24 cellular contexts compared by ENCODE assay signal in the genomic region with DNA sequence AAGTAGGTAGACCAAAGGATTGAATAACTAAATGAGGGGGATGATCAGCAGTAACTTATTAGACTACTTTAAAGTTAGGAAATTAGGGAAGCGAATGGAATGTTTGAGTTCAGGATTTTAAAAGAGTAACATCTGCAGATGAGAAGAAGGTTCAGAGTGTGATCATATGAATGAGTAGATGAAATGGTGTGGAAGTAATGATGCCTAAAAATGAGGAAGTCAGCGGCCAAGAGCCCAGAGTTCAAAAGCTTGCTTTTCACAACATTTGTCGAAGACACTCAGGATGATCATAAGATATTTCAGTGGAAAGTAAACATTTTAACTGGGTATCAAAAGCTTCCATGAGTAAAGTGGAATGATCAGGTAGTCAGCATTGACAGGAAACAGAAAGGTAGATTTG.
DNase-seq lines count a peak whose midpoint lies in the region; ATAC-seq, FAIRE-seq and TF ChIP-seq lines count a peak whose summit lies in the region.
"Had no signal": no experiment of that assay in that cellular context is flagged by ENCODE, and none has a peak within 500 bp of the region (broad histone marks: within the 10 kb centered on the region; RNA-seq: fewer than 3 reads in every experiment).

No MANE protein-coding gene starts in this region.

- no peak overlapping the region for H3K23ac ChIP-seq in trophoblast cell (ENCODE audit: low read length)

- peak overlapping the region; percentile 43 for H2BK120ac ChIP-seq in trophoblast cell (ENCODE audit: insufficient read depth, low read length, poor library complexity)

- ATAC-seq in HG03135 (IDR thresholded peaks at IDR 0.05; ENCODE audit: unreplicated experiment) = no peak
- no peak for ATAC-seq in effector memory CD8-positive, alpha-beta T cell (replicated peaks)
- ATAC-seq: A549 had no signal

- no peak overlapping the region for H3K18ac ChIP-seq in trophoblast cell (ENCODE audit: low read length)

- no peaks in the 10 kb centered on the region for H3K36me3 Mint-ChIP-seq in effector memory CD8-positive, alpha-beta T cell (ENCODE audit: insufficient read depth)
- H3K36me3 Mint-ChIP-seq: CD14-positive monocyte; CD8-positive, alpha-beta memory T cell had no signal

- H3K27ac ChIP-seq in MM.1S (ENCODE audit: low read length) = no peak overlapping the region
- H3K27ac ChIP-seq in hepatocyte = peak overlapping the region; percentile 57
- H3K27ac ChIP-seq in trophoblast cell (ENCODE audit: low read depth, low read length) = peak overlapping the region; percentile 67
- H3K27ac ChIP-seq: A549; BLaER1 treated with 17β-estradiol and CSF1 and Interleukin-3, amounts not matched to agents 10 nM and 100 nM had no signal

- H3K9me3 ChIP-seq in MM.1S (replicated peaks; ENCODE audit: insufficient read depth, low read length) (no peaks in the 10 kb centered on the region), hepatocyte (ENCODE audit: low read depth) (no peaks in the 10 kb centered on the region), trophoblast cell (ENCODE audit: insufficient read depth, low read depth, low read length) (no peaks in the 10 kb centered on the region)
- H3K9me3 ChIP-seq: A549; BE2C; BLaER1 treated with 17β-estradiol and CSF1 and Interleukin-3, amounts not matched to agents 10 nM and 100 nM had no signal

- no peaks in the 10 kb centered on the region for H3K4me1 Mint-ChIP-seq in effector memory CD8-positive, alpha-beta T cell (ENCODE audit: low read depth in 2 of 2)
- H3K4me1 Mint-ChIP-seq: CD14-positive monocyte; CD8-positive, alpha-beta memory T cell had no signal

- H4K8ac ChIP-seq in trophoblast cell (ENCODE audit: low read depth, low read length) = no peak overlapping the region

- H3K79me2 ChIP-seq in MM.1S (ENCODE audit: low read length) (no peaks in the 10 kb centered on the region), hepatocyte (no peaks in the 10 kb centered on the region), trophoblast cell (ENCODE audit: control insufficient read depth, insufficient read depth, low read length, poor library complexity) (no peaks in the 10 kb centered on the region)

- H3K27me3 ChIP-seq in MM.1S (replicated peaks; ENCODE audit: insufficient read depth, low read length) (no peaks in the 10 kb centered on the region), hepatocyte (no peaks in the 10 kb centered on the region), trophoblast cell (ENCODE audit: insufficient read depth, low read length) (no peaks in the 10 kb centered on the region)
- H3K27me3 ChIP-seq: BE2C; BLaER1 treated with 17β-estradiol and CSF1 and Interleukin-3, amounts not matched to agents 10 nM and 100 nM had no signal

- no peak overlapping the region for H2AK5ac ChIP-seq in trophoblast cell (ENCODE audit: low read length)

- no peak overlapping the region for H4K12ac ChIP-seq in trophoblast cell (ENCODE audit: low read depth, low read length)

- H3K9ac ChIP-seq in MM.1S (ENCODE audit: low read length) (no peak overlapping the region), trophoblast cell (ENCODE audit: low read length) (no peak overlapping the region)
- H3K9ac ChIP-seq: BLaER1 treated with 17β-estradiol and CSF1 and Interleukin-3, amounts not matched to agents 10 nM and 100 nM had no signal

- no peak for TF ChIP-seq CTCF in MM.1S (IDR thresholded peaks at IDR 0.05; ENCODE audit: low read length)
- TF ChIP-seq CTCF in hepatocyte (IDR thresholded peaks at IDR 0.05; ENCODE audit: poor library complexity) = no peak

- H2BK12ac ChIP-seq in trophoblast cell (ENCODE audit: low read length) = no peak overlapping the region

- DNase-seq in GM12891 (ENCODE audit: insufficient read length, low spot score) = no peak
- DNase-seq in MM.1S = no peak
- DNase-seq in hepatocyte (ENCODE audit: low spot score) = no peak
- no peak for DNase-seq in trophoblast cell
- no peak for DNase-seq in effector memory CD8-positive, alpha-beta T cell
- no peak for DNase-seq in cerebellum (ENCODE audit: low spot score)
- no peak for DNase-seq in stimulated activated CD4-positive, alpha-beta T cell treated with anti-CD3 and anti-CD28 coated beads, Interleukin-4, amount 100 ng/mL, for 1 hour
- DNase-seq: 8988T; ACHN; AML-193; BE2C; CD4-positive, alpha-beta T cell; CD8-positive, alpha-beta memory T cell; DMS 273 treated with DMSO at 0.1 percent for 48 hours; DMS79; GF-D8; H7; HCEC 1CT had no signal

- H3K9me3 Mint-ChIP-seq in effector memory CD8-positive, alpha-beta T cell = peaks cover 0 to 1% of the 10 kb centered on the region in 2 donors
- H3K9me3 Mint-ChIP-seq: CD4-positive, alpha-beta T cell; CD8-positive, alpha-beta memory T cell had no signal

- H3K27me3 Mint-ChIP-seq in effector memory CD8-positive, alpha-beta T cell = no peaks in the 10 kb centered on the region
- H3K27me3 Mint-ChIP-seq: CD4-positive, alpha-beta T cell; CD8-positive, alpha-beta memory T cell had no signal

- H2BK5ac ChIP-seq in trophoblast cell (ENCODE audit: low read depth, low read length, poor library complexity) = no peak overlapping the region

- no peak for FAIRE-seq in GM12891 (lab: Jason Lieb, UNC)
- FAIRE-seq: A549, D721Med, H1 had no signal

- H3K9me2 ChIP-seq in MM.1S (replicated peaks; ENCODE audit: insufficient read depth, low read length) = no peaks in the 10 kb centered on the region
- no peaks in the 10 kb centered on the region for H3K9me2 ChIP-seq in hepatocyte (replicated peaks; ENCODE audit: insufficient read depth)

- no peak overlapping the region for H4K91ac ChIP-seq in trophoblast cell (ENCODE audit: low read depth, low read length)

- H3K4me3 Mint-ChIP-seq in effector memory CD8-positive, alpha-beta T cell = no peak overlapping the region
- H3K4me3 Mint-ChIP-seq: CD14-positive monocyte; CD4-positive, alpha-beta T cell; CD8-positive, alpha-beta memory T cell had no signal

- H3K79me1 ChIP-seq in trophoblast cell (ENCODE audit: low read length) = peaks cover 2% of the 10 kb centered on the region

- no peak overlapping the region for H3K14ac ChIP-seq in trophoblast cell (ENCODE audit: low read length)

- peaks cover 12% of the 10 kb centered on the region; the same call in 1 of the 2 replicates for H3F3A ChIP-seq in MM.1S (ENCODE audit: insufficient read depth, low read length)

- peak overlapping the region; percentile 56; the same call in 1 of the 2 replicates for H3K4me2 ChIP-seq in MM.1S (ENCODE audit: low read depth, low read length)
- H3K4me2 ChIP-seq in hepatocyte = peak overlapping the region; percentile 13
- H3K4me2 ChIP-seq in trophoblast cell (ENCODE audit: low read length) = no peak overlapping the region
- H3K4me2 ChIP-seq: A549; BLaER1 treated with 17β-estradiol and CSF1 and Interleukin-3, amounts not matched to agents 10 nM and 100 nM had no signal

- H3K4ac ChIP-seq in trophoblast cell (ENCODE audit: low read depth, low read length) = no peak overlapping the region

- H4K20me1 ChIP-seq in MM.1S (ENCODE audit: insufficient read depth, low read length) = no peaks in the 10 kb centered on the region
- H4K20me1 ChIP-seq in hepatocyte (ENCODE audit: insufficient read depth, poor library complexity, severe bottlenecking) = no peaks in the 10 kb centered on the region
- H4K20me1 ChIP-seq: BLaER1 treated with 17β-estradiol and CSF1 and Interleukin-3, amounts not matched to agents 10 nM and 100 nM had no signal

- H3K36me3 ChIP-seq in MM.1S (replicated peaks; ENCODE audit: insufficient read depth, low read length) (no peaks in the 10 kb centered on the region), hepatocyte (replicated peaks; ENCODE audit: insufficient read depth, low read depth) (no peaks in the 10 kb centered on the region), trophoblast cell (ENCODE audit: control insufficient read depth in 1 of 2, insufficient read depth in 2 of 2, low read length in 2 of 2) (no peaks in the 10 kb centered on the region)
- H3K36me3 ChIP-seq: BE2C; BLaER1 treated with 17β-estradiol and CSF1 and Interleukin-3, amounts not matched to agents 10 nM and 100 nM had no signal

- no peak for TF ChIP-seq POLR2A in GM12891 (IDR thresholded peaks at IDR 0.05; ENCODE audit: low read depth, low read length)

- H3K4me3 ChIP-seq in MM.1S (ENCODE audit: low read length) (no peak overlapping the region), hepatocyte (no peak overlapping the region), trophoblast cell (ENCODE audit: low read depth, low read length) (no peak overlapping the region)
- H3K4me3 ChIP-seq: A549; BLaER1 treated with 17β-estradiol and CSF1 and Interleukin-3, amounts not matched to agents 10 nM and 100 nM had no signal

- H3K27ac Mint-ChIP-seq in effector memory CD8-positive, alpha-beta T cell = no peak overlapping the region
- H3K27ac Mint-ChIP-seq: CD14-positive monocyte; CD4-positive, alpha-beta T cell; CD8-positive, alpha-beta memory T cell had no signal

- WGBS in hepatocyte (ENCODE audit: low lambda C conversion rate, missing lambda C conversion rate) = 79% methylated on average over 3 of the region's 3 CpGs
- 100% methylated on average over 1 of the region's 3 CpGs for WGBS in trophoblast cell (ENCODE audit: extremely low coverage, insufficient coverage, insufficient read length)

- H2AFZ ChIP-seq in MM.1S (ENCODE audit: low read length) (no peak overlapping the region), hepatocyte (no peak overlapping the region), trophoblast cell (ENCODE audit: insufficient read depth, low read length, poor library complexity) (no peak overlapping the region)

- H3K4me1 ChIP-seq in MM.1S (ENCODE audit: low read length) = peaks cover 32% of the 10 kb centered on the region
- peaks cover 5% of the 10 kb centered on the region for H3K4me1 ChIP-seq in hepatocyte (ENCODE audit: insufficient read depth)
- H3K4me1 ChIP-seq in trophoblast cell (ENCODE audit: control insufficient read depth in 1 of 2, insufficient read depth in 2 of 2, low read length in 2 of 2) = peaks cover 0 to 2% of the 10 kb centered on the region in 2 experiments
- H3K4me1 ChIP-seq: A549, BE2C had no signal

TF ChIP-seq in GM12891, 5 proteins besides CTCF, POLR2A, EP300 and RAD21:
- no peak for TF ChIP-seq TAF1 (IDR thresholded peaks at IDR 0.05; ENCODE audit: low read depth, low read length)
- no peak for TF ChIP-seq POU2F2 (IDR thresholded peaks at IDR 0.05; ENCODE audit: low read depth, low read length)
- no peak for TF ChIP-seq POLR2AphosphoS5 (IDR thresholded peaks at IDR 0.05; ENCODE audit: low read depth, low read length)
- 0 out of 2 replicates have a peak, but pooled peaks have one; percentile 40 for TF ChIP-seq SPI1 (IDR thresholded peaks at IDR 0.05; ENCODE audit: low read depth, low read length)
- TF ChIP-seq PAX5 (IDR thresholded peaks at IDR 0.05; ENCODE audit: insufficient read depth, low read length, severe bottlenecking) = no peak
TF ChIP-seq in GM12891: peak in this region for 1.
